In the genomic region with DNA sequence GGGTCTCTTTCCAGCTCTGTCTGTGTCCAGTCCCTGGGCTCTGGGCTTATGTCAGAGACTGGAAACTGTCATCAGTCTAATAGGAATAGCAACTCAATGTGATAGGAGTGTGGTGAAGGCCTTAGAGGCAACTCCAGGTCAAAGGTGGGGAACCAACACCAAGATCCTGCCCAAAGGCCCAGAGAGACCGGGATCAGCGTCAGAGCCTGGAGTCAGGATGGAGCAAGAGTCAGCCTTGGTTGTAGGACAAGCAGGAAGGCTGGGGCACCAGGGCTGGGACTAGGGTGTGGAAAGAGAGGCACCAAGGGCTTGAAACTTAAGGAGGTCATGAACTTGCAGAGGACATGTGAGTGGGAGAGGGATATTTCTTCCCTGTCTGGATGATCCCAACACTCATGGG, we compare ENCODE assay signal across 1 cellular context. TPM values are rescaled to one million over a fixed set of nuclear protein-coding genes. Genes with fewer than 3 reads are reported as not detected.
"Had no signal": no experiment of that assay in that cellular context is flagged by ENCODE, and none has a peak within 500 bp of the region (broad histone marks: within the 10 kb centered on the region; RNA-seq: fewer than 3 reads in every experiment).

No MANE protein-coding gene starts in this region.

RNA-seq across cellular contexts. Expression of a gene that starts 9.4 kb away (rescaled TPM):
- total RNA-seq: PC-3 had no signal
